In the genomic region with DNA sequence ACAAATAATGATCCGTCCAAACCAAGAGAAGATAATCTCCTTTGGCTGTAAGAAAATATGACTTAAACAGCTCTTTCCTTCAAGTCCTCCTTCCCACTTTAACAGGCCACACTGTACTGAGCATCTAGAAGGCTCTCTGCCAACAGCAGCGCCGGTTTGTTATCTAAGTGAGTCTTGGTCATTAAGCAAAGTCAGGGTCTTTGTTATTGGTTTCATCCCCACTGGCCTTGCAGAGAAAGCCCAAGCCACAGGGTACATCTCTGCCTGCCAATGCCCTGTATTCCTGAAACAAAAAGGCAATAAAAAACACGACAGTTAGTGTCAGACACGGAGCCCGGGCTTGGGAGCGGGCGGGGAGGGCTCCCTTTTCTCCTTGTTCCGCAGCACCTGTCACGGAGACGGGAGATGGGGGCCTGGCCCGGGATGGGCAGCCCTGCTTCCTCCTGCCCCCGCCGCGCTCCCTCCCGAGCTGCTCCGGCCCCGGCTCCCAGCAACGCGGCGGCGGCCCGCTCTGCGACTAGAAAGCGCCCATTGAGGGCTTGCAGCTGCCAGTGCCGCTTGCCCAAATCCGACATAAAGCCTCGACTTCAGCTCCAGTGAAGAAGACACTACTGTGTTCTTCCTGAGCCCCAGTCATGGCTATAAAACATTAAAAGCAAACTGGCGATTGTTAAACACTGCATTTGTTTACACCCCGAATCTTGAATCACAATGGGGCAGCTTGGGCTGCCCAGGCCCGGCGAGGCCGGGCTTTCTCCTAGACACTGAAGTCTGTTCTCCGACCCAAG, we compare ENCODE assay signal across 9 cellular contexts. TPM values are rescaled to one million over a fixed set of nuclear protein-coding genes. Genes with fewer than 3 reads are reported as not detected.
DNase-seq lines count a peak whose midpoint lies in the region; ATAC-seq and TF ChIP-seq lines count a peak whose summit lies in the region.
"Had no signal": no experiment of that assay in that cellular context is flagged by ENCODE, and none has a peak within 500 bp of the region (broad histone marks: within the 10 kb centered on the region; RNA-seq: fewer than 3 reads in every experiment).

No MANE protein-coding gene starts in this region.

- no peak for TF ChIP-seq EP300 in ovary (IDR thresholded peaks at IDR 0.05)

- no peak for TF ChIP-seq CTCF in astrocyte of the spinal cord (IDR thresholded peaks at IDR 0.05; ENCODE audit: low read depth, low read length)
- TF ChIP-seq CTCF in ovary (IDR thresholded peaks at IDR 0.05): no peak

- H3K4me1 ChIP-seq in ovary (ENCODE audit: insufficient read depth): peaks cover 9% of the 10 kb centered on the region

- ATAC-seq in HG03521 (IDR thresholded peaks at IDR 0.05; ENCODE audit: unreplicated experiment) (no peak), GM19023 (IDR thresholded peaks at IDR 0.05; ENCODE audit: unreplicated experiment) (no peak)

- no peaks in the 10 kb centered on the region for H3K9me3 ChIP-seq in ovary

- WGBS in ovary, 3 donors: 21 to 38% (median 21%) methylated on average over 33 to 34 of the region's 34 CpGs

- H3K4me3 ChIP-seq in astrocyte of the spinal cord (ENCODE audit: low read depth, low read length) (peak overlapping the region; percentile 4), ovary (no peak overlapping the region)

- in situ Hi-C loops in astrocyte of the spinal cord (cut with HindIII; ENCODE audit: low sequenced_read_pairs): no loop called here

- intact Hi-C loops in ovary (cut with DNase I): no loop called here

- peak overlapping the region in 1 of 2 donors; percentile 76 for H3K27ac ChIP-seq in ovary
- H3K27ac ChIP-seq: C4-2B had no signal

- DNase-seq in DMS53 treated with DMSO at 0.1 percent for 48 hours (lab: John Stamatoyannopoulos, UW; ENCODE audit: unreplicated experiment) (peak; percentile 35), astrocyte of the spinal cord (ENCODE audit: low read depth, low spot score) (peak; percentile 73), hypothalamus (lab: John Stamatoyannopoulos, UW) (peak in 50 of 51 donors; percentile 26 to 94 (median 84)), ovary (peak; percentile 61 to 75 (median 65)), RKO (ENCODE audit: low spot score) (no peak)
- no peak for DNase-seq in stimulated activated naive CD4-positive, alpha-beta T cell (lab: John Stamatoyannopoulos, UW)

- H3K27me3 ChIP-seq in ovary: no peaks in the 10 kb centered on the region

- no peaks in the 10 kb centered on the region for H3K36me3 ChIP-seq in ovary

- no peak for TF ChIP-seq POLR2A in ovary (IDR thresholded peaks at IDR 0.05)

RNA-seq across cellular contexts. Expression of a gene that starts 28.1 kb away (rescaled TPM):
- 100 to 1,000 TPM in 3 of 7 donors, 10 to 100 TPM in 4; 59.5 to 206 (median 82.0) TPM for total RNA-seq in ovary
- polyA plus RNA-seq in ovary: 10 to 100 TPM; 25.2 to 78.2 TPM

Comparison
In these comparisons a context has a peak if more than half of its experiments do, and no peak if none do; other contexts are left out.
1. DNase-seq: peak in DMS53 treated with DMSO at 0.1 percent for 48 hours (single experiment), astrocyte of the spinal cord (single experiment), hypothalamus (50 of 51) and ovary (5 of 5); none in RKO (single experiment) and stimulated activated naive CD4-positive, alpha-beta T cell (0 of 6).